ENCODE assay signal across 1 cellular context in the genomic region with DNA sequence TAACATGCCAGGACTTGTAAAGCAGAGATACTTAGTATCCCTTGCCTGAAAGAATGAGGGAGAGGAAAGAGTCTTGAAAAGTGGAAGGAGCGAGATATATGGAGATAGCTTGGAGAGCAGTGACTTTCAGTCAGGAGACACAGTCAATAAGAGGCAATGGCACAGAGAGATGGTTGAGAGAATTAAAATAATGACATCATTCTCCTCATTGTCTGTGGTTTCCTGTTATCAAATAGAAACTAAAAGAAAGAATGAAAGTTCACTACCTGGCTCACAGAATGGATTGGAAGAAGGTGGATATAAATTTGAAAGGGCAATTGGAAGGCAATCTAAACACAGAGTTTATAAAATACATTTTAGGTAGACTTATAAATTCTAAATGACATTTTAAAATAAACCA.
TF ChIP-seq lines count a peak whose summit lies in the region.

No MANE protein-coding gene starts in this region.

TF ChIP-seq in GM12878, 131 proteins besides CTCF, POLR2A, EP300 and RAD21 (continued from another document):
- TF ChIP-seq, protein P1, sequence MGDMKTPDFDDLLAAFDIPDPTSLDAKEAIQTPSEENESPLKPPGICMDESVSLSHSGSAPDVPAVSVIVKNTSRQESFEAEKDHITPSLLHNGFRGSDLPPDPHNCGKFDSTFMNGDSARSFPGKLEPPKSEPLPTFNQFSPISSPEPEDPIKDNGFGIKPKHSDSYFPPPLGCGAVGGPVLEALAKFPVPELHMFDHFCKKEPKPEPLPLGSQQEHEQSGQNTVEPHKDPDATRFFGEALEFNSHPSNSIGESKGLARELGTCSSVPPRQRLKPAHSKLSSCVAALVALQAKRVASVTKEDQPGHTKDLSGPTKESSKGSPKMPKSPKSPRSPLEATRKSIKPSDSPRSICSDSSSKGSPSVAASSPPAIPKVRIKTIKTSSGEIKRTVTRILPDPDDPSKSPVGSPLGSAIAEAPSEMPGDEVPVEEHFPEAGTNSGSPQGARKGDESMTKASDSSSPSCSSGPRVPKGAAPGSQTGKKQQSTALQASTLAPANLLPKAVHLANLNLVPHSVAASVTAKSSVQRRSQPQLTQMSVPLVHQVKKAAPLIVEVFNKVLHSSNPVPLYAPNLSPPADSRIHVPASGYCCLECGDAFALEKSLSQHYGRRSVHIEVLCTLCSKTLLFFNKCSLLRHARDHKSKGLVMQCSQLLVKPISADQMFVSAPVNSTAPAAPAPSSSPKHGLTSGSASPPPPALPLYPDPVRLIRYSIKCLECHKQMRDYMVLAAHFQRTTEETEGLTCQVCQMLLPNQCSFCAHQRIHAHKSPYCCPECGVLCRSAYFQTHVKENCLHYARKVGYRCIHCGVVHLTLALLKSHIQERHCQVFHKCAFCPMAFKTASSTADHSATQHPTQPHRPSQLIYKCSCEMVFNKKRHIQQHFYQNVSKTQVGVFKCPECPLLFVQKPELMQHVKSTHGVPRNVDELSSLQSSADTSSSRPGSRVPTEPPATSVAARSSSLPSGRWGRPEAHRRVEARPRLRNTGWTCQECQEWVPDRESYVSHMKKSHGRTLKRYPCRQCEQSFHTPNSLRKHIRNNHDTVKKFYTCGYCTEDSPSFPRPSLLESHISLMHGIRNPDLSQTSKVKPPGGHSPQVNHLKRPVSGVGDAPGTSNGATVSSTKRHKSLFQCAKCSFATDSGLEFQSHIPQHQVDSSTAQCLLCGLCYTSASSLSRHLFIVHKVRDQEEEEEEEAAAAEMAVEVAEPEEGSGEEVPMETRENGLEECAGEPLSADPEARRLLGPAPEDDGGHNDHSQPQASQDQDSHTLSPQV (IDR thresholded peaks at IDR 0.05), result no peak
- TF ChIP-seq BHLHE40 (IDR thresholded peaks at IDR 0.05; ENCODE audit: borderline replicate concordance in 1 of 2, low read depth in 2 of 2, low read length in 1 of 2) (peak in 1 of 2 experiments; percentile 20; a peak in 1 of 4 replicates), ZNF384 (IDR thresholded peaks at IDR 0.05; ENCODE audit: borderline replicate concordance, low read depth, low read length) (no peak), RUNX3 (IDR thresholded peaks at IDR 0.05; ENCODE audit: low read length) (peak; percentile 72), ZNF274 (IDR thresholded peaks at IDR 0.05; ENCODE audit: insufficient read depth, insufficient read length) (no peak), IKZF2 (IDR thresholded peaks at IDR 0.05) (no peak; a peak in 1 of 4 replicates), FOXM1 (IDR thresholded peaks at IDR 0.05; ENCODE audit: low read depth, low read length) (no peak), FOXK2 (IDR thresholded peaks at IDR 0.05) (no peak), ZNF622 (IDR thresholded peaks at IDR 0.05) (no peak), GABPA (IDR thresholded peaks at IDR 0.05; ENCODE audit: low read depth) (no peak), POLR2AphosphoS2 (IDR thresholded peaks at IDR 0.05; ENCODE audit: low read depth, low read length) (no peak), ATF7 (IDR thresholded peaks at IDR 0.05; ENCODE audit: low read depth) (peak; percentile 98), TARDBP (IDR thresholded peaks at IDR 0.05; ENCODE audit: borderline replicate concordance) (no peak), NR2F1 (conservative IDR thresholded peaks at IDR 0.05) (no peak), IKZF1 (conservative IDR thresholded peaks at IDR 0.05) (no peak)
- TF ChIP-seq, protein P2, sequence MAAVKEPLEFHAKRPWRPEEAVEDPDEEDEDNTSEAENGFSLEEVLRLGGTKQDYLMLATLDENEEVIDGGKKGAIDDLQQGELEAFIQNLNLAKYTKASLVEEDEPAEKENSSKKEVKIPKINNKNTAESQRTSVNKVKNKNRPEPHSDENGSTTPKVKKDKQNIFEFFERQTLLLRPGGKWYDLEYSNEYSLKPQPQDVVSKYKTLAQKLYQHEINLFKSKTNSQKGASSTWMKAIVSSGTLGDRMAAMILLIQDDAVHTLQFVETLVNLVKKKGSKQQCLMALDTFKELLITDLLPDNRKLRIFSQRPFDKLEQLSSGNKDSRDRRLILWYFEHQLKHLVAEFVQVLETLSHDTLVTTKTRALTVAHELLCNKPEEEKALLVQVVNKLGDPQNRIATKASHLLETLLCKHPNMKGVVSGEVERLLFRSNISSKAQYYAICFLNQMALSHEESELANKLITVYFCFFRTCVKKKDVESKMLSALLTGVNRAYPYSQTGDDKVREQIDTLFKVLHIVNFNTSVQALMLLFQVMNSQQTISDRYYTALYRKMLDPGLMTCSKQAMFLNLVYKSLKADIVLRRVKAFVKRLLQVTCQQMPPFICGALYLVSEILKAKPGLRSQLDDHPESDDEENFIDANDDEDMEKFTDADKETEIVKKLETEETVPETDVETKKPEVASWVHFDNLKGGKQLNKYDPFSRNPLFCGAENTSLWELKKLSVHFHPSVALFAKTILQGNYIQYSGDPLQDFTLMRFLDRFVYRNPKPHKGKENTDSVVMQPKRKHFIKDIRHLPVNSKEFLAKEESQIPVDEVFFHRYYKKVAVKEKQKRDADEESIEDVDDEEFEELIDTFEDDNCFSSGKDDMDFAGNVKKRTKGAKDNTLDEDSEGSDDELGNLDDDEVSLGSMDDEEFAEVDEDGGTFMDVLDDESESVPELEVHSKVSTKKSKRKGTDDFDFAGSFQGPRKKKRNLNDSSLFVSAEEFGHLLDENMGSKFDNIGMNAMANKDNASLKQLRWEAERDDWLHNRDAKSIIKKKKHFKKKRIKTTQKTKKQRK (IDR thresholded peaks at IDR 0.05; ENCODE audit: low read depth, low read length), result no peak
- TF ChIP-seq, protein P3, sequence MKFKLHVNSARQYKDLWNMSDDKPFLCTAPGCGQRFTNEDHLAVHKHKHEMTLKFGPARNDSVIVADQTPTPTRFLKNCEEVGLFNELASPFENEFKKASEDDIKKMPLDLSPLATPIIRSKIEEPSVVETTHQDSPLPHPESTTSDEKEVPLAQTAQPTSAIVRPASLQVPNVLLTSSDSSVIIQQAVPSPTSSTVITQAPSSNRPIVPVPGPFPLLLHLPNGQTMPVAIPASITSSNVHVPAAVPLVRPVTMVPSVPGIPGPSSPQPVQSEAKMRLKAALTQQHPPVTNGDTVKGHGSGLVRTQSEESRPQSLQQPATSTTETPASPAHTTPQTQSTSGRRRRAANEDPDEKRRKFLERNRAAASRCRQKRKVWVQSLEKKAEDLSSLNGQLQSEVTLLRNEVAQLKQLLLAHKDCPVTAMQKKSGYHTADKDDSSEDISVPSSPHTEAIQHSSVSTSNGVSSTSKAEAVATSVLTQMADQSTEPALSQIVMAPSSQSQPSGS (IDR thresholded peaks at IDR 0.05; ENCODE audit: low read length), result peak; percentile 65
